ENCODE assay signal across 28 cellular contexts in genomic region chr12:92606956-92607355, GRCh38.
DNase-seq lines count a peak whose midpoint lies in the region; ATAC-seq, FAIRE-seq and TF ChIP-seq lines count a peak whose summit lies in the region.
"Had no signal": no experiment of that assay in that cellular context is flagged by ENCODE, and none has a peak within 500 bp of the region (broad histone marks: within the 10 kb centered on the region; RNA-seq: fewer than 3 reads in every experiment).

No MANE protein-coding gene starts in this region.

- peaks cover 4% of the 10 kb centered on the region for H3K79me1 ChIP-seq in trophoblast cell (ENCODE audit: low read length)

- intact Hi-C loops in K562 (cut with micrococcal nuclease) (no loop called here), MCF 10A (cut with micrococcal nuclease) (no loop called here)

- peaks cover 2% of the 10 kb centered on the region for H3K27me3 Mint-ChIP-seq in neural progenitor cell (ENCODE audit: insufficient read depth, low read depth)
- H3K27me3 Mint-ChIP-seq in MCF 10A (ENCODE audit: insufficient read depth, unreplicated experiment), result no peaks in the 10 kb centered on the region
- H3K27me3 Mint-ChIP-seq: B cell had no signal

- no peak for ATAC-seq in K562
- ATAC-seq: Panc1 had no signal

- no peak overlapping the region for H3K27ac Mint-ChIP-seq in neural progenitor cell
- no peak overlapping the region for H3K27ac Mint-ChIP-seq in MCF 10A (ENCODE audit: low read depth, unreplicated experiment)
- H3K27ac Mint-ChIP-seq: B cell had no signal

- no peaks in the 10 kb centered on the region for H3K79me2 ChIP-seq in GM23248 (ENCODE audit: insufficient read depth)
- H3K79me2 ChIP-seq in K562 (ENCODE audit: control insufficient read depth, insufficient read depth, low read length), result no peaks in the 10 kb centered on the region
- H3K79me2 ChIP-seq in neural progenitor cell (ENCODE audit: low read depth), result no peaks in the 10 kb centered on the region
- H3K79me2 ChIP-seq in trophoblast cell (ENCODE audit: control insufficient read depth, insufficient read depth, low read length, poor library complexity), result no peaks in the 10 kb centered on the region

- no peak for TF ChIP-seq EP300 in K562 (IDR thresholded peaks at IDR 0.05; ENCODE audit: low read length)

- no peak overlapping the region for H4K12ac ChIP-seq in trophoblast cell (ENCODE audit: low read depth, low read length)

- no peaks in the 10 kb centered on the region for H3K27me3 ChIP-seq in BLaER1
- H3K27me3 ChIP-seq in GM23248 (replicated peaks; ENCODE audit: insufficient read depth), result no peaks in the 10 kb centered on the region
- no peaks in the 10 kb centered on the region for H3K27me3 ChIP-seq in K562 (ENCODE audit: control insufficient read depth in 2 of 2, insufficient read depth in 2 of 2, low read length in 2 of 2)
- H3K27me3 ChIP-seq in neural progenitor cell, result no peaks in the 10 kb centered on the region
- no peaks in the 10 kb centered on the region for H3K27me3 ChIP-seq in trophoblast cell (ENCODE audit: insufficient read depth, low read length)

- H2AK5ac ChIP-seq in trophoblast cell (ENCODE audit: low read length), result no peak overlapping the region

- H4K91ac ChIP-seq in trophoblast cell (ENCODE audit: low read depth, low read length), result no peak overlapping the region

- peak overlapping the region; percentile 36; the same call in 1 of the 2 replicates for H2AFZ ChIP-seq in GM23248
- peak overlapping the region; percentile 40 for H2AFZ ChIP-seq in K562 (ENCODE audit: low read depth, low read length)
- peak overlapping the region; percentile 66 for H2AFZ ChIP-seq in neural progenitor cell (replicated peaks)
- no peak overlapping the region for H2AFZ ChIP-seq in trophoblast cell (ENCODE audit: insufficient read depth, low read length, poor library complexity)

- peaks cover under 1% of the 10 kb centered on the region for H3K36me3 Mint-ChIP-seq in neural progenitor cell
- H3K36me3 Mint-ChIP-seq in MCF 10A (ENCODE audit: insufficient read depth, unreplicated experiment), result no peaks in the 10 kb centered on the region

- no peak overlapping the region; the same call in 1 of the 2 replicates for H3K4me3 ChIP-seq in BLaER1
- H3K4me3 ChIP-seq in GM23248, result no peak overlapping the region
- H3K4me3 ChIP-seq in K562, result no peak overlapping the region
- H3K4me3 ChIP-seq in neural progenitor cell, result no peak overlapping the region
- H3K4me3 ChIP-seq in trophoblast cell (ENCODE audit: low read depth, low read length), result no peak overlapping the region
- H3K4me3 ChIP-seq: SK-N-MC had no signal

- no peaks in the 10 kb centered on the region for H3K9me2 ChIP-seq in GM23248 (ENCODE audit: insufficient read depth)

- no peak for TF ChIP-seq RAD21 in K562 (CRISPR knock-in tag; conservative IDR thresholded peaks at IDR 0.05 in 1 of 2, IDR thresholded peaks at IDR 0.05 in 1 of 2)

- no peak overlapping the region for H3K4ac ChIP-seq in trophoblast cell (ENCODE audit: low read depth, low read length)

- H3K4me1 Mint-ChIP-seq in neural progenitor cell (peaks cover 9% of the 10 kb centered on the region), MCF 10A (ENCODE audit: insufficient read depth, unreplicated experiment) (peaks cover 21% of the 10 kb centered on the region)

- CTCF ChIA-PET in K562 (lab: Yijun Ruan, JAX; ENCODE audit: low intra/inter-chr PET ratio) (no interaction called here), MCF 10A (lab: Yijun Ruan, JAX) (interaction anchor here (0.9 to 1.6 kb wide), 5 partner anchors 10 to 1232 kb away, joined by 3 to 5 read pairs (median 3); no protein-coding TSS in a partner anchor)

- H3K9me1 ChIP-seq in K562 (ENCODE audit: control insufficient read depth, insufficient read depth, low read length), result no peaks in the 10 kb centered on the region

- DNase-seq in GM23248 (no peak), K562 (ENCODE audit: extremely low read depth in 1 of 4, low spot score in 3 of 4) (no peak), neural progenitor cell (ENCODE audit: low spot score) (no peak), trophoblast cell (no peak), MCF 10A (ENCODE audit: unreplicated experiment) (no peak), SKM-1 (lab: John Stamatoyannopoulos, UW; ENCODE audit: unreplicated experiment) (no peak)
- DNase-seq: Calu3, DMS79 treated with DMSO at 0.1 percent for 48 hours, GF-D8, Kasumi-1, MV-4-11, NCI-H1105 treated with DMSO at 0.1 percent for 48 hours, NCI-H146, NCI-H1930, NCI-H226, NCI-H510A, NCI-H69, SHP77 treated with DMSO at 0.1 percent for 48 hours, SW 1271 had no signal

- H3K9me3 Mint-ChIP-seq in neural progenitor cell (peaks cover 1% of the 10 kb centered on the region), MCF 10A (ENCODE audit: unreplicated experiment) (no peaks in the 10 kb centered on the region)

- H3K18ac ChIP-seq in trophoblast cell (ENCODE audit: low read length), result no peak overlapping the region

- H3F3A ChIP-seq in GM23248 (ENCODE audit: insufficient read depth) (peaks cover 54% of the 10 kb centered on the region), neural progenitor cell (ENCODE audit: low read depth) (no peaks in the 10 kb centered on the region)

- H3K4me1 ChIP-seq in BLaER1 (peaks cover 40% of the 10 kb centered on the region), GM23248 (ENCODE audit: insufficient read depth) (peaks cover 66% of the 10 kb centered on the region), K562 (replicated peaks in 1 of 2; ENCODE audit: control insufficient read depth in 2 of 2, insufficient read depth in 2 of 2, low read length in 2 of 2) (no peaks in the 10 kb centered on the region), neural progenitor cell (no peaks in the 10 kb centered on the region), trophoblast cell (ENCODE audit: control insufficient read depth in 1 of 2, insufficient read depth in 2 of 2, low read length in 2 of 2) (no peaks in the 10 kb centered on the region)

- H2BK120ac ChIP-seq in trophoblast cell (ENCODE audit: insufficient read depth, low read length, poor library complexity), result no peak overlapping the region

- H3K9ac ChIP-seq in BLaER1 (0 out of 2 replicates have a peak overlapping the region, but pooled peaks have one; percentile 47), GM23248 (no peak overlapping the region), K562 (ENCODE audit: insufficient read depth in 1 of 2, low read depth in 2 of 2, low read length in 2 of 2) (no peak overlapping the region), neural progenitor cell (no peak overlapping the region), trophoblast cell (ENCODE audit: low read length) (no peak overlapping the region)

- H4K20me1 ChIP-seq in BLaER1 (no peaks in the 10 kb centered on the region), GM23248 (ENCODE audit: insufficient read depth) (no peaks in the 10 kb centered on the region), K562 (replicated peaks; ENCODE audit: control insufficient read depth, insufficient read depth, low read length) (no peaks in the 10 kb centered on the region), neural progenitor cell (ENCODE audit: low read depth) (no peaks in the 10 kb centered on the region)

- H3K14ac ChIP-seq in trophoblast cell (ENCODE audit: low read length), result no peak overlapping the region

- peak overlapping the region; percentile 1 for H3K27ac ChIP-seq in BLaER1
- no peak overlapping the region for H3K27ac ChIP-seq in GM23248
- no peak overlapping the region for H3K27ac ChIP-seq in K562 (ENCODE audit: extremely low read depth, low read depth, low read length)
- no peak overlapping the region for H3K27ac ChIP-seq in neural progenitor cell
- H3K27ac ChIP-seq in trophoblast cell (ENCODE audit: low read depth, low read length), result no peak overlapping the region
- H3K27ac ChIP-seq: HL-60, RWPE1, SK-N-MC had no signal

- POLR2A ChIA-PET in K562 (lab: Yijun Ruan, JAX), result no interaction called here
- POLR2A ChIA-PET in MCF 10A (lab: Yijun Ruan, JAX), result interaction anchor here (0.8 kb wide), 1 partner anchor 1225 kb away, joined by 3 read pairs; no protein-coding TSS in a partner anchor

- TF ChIP-seq CTCF in K562 (IDR thresholded peaks at IDR 0.05 in 2 of 3, conservative IDR thresholded peaks at IDR 0.05 in 1 of 3; ENCODE audit: insufficient read depth in 2 of 3, low read depth in 1 of 3, low read length in 3 of 3) (no peak), neural progenitor cell (IDR thresholded peaks at IDR 0.05) (peak; percentile 3), MCF 10A (IDR thresholded peaks at IDR 0.05; ENCODE audit: unreplicated experiment) (no peak)

- H3K36me3 ChIP-seq in BLaER1 (no peaks in the 10 kb centered on the region; the same call in 1 of the 2 replicates), GM23248 (ENCODE audit: low read depth) (no peaks in the 10 kb centered on the region), K562 (ENCODE audit: control insufficient read depth, insufficient read depth, low read length) (no peaks in the 10 kb centered on the region), neural progenitor cell (no peaks in the 10 kb centered on the region), trophoblast cell (ENCODE audit: control insufficient read depth in 1 of 2, insufficient read depth in 2 of 2, low read length in 2 of 2) (peaks cover 0 to 2% of the 10 kb centered on the region in 2 experiments)

- H2BK12ac ChIP-seq in trophoblast cell (ENCODE audit: low read length), result no peak overlapping the region

- H4K8ac ChIP-seq in trophoblast cell (ENCODE audit: low read depth, low read length), result no peak overlapping the region

- H3K23ac ChIP-seq in trophoblast cell (ENCODE audit: low read length), result no peak overlapping the region

- H3K4me2 ChIP-seq in BLaER1, result peak overlapping the region; percentile 78
- no peak overlapping the region for H3K4me2 ChIP-seq in GM23248 (ENCODE audit: unreplicated experiment)
- no peak overlapping the region for H3K4me2 ChIP-seq in K562 (ENCODE audit: insufficient read depth, low read length)
- no peak overlapping the region for H3K4me2 ChIP-seq in neural progenitor cell
- H3K4me2 ChIP-seq in trophoblast cell (ENCODE audit: low read length), result no peak overlapping the region

- no peak for TF ChIP-seq POLR2A in K562 (conservative IDR thresholded peaks at IDR 0.05)

- H2BK5ac ChIP-seq in trophoblast cell (ENCODE audit: low read depth, low read length, poor library complexity), result no peak overlapping the region

- 96% methylated on average over 2 of the region's 2 CpGs for WGBS in GM23248 (ENCODE audit: low coverage in 1 of 2, low lambda C conversion rate in 2 of 2, missing lambda C conversion rate in 2 of 2), 2 experiments
- 7% methylated on average over 2 of the region's 2 CpGs for WGBS in K562 (ENCODE audit: insufficient coverage, low coverage, missing lambda C conversion rate)
- WGBS in trophoblast cell (ENCODE audit: extremely low coverage, insufficient coverage, insufficient read length), result no CpG with 5 or more reads among the region's 2 CpGs

- FAIRE-seq in K562 (lab: Jason Lieb, UNC), result no peak
- FAIRE-seq: GM12892, GM19239, H54 had no signal

- no TSS peak for BruUV-seq in K562 (replicated peaks; lab: Mats Ljungman, UMichigan)
- no TSS peak for BruUV-seq in MCF 10A (replicated peaks; lab: Mats Ljungman, UMichigan)

- H3K9me3 ChIP-seq in BLaER1 (peaks cover 25% of the 10 kb centered on the region), GM23248 (ENCODE audit: low read depth) (no peaks in the 10 kb centered on the region), K562 (replicated peaks; ENCODE audit: control insufficient read depth, insufficient read depth, low read depth, low read length) (no peaks in the 10 kb centered on the region; the same call in 1 of the 2 replicates), neural progenitor cell (ENCODE audit: low read depth) (no peaks in the 10 kb centered on the region), trophoblast cell (ENCODE audit: insufficient read depth, low read depth, low read length) (no peaks in the 10 kb centered on the region)

- H3K4me3 Mint-ChIP-seq in neural progenitor cell (no peak overlapping the region), MCF 10A (ENCODE audit: unreplicated experiment) (no peak overlapping the region)
- H3K4me3 Mint-ChIP-seq: B cell had no signal

- in situ Hi-C loops in GM23248 (cut with MboI) (no loop called here), K562 (cut with MboI) (no loop called here)
